Comparison of ENCODE assay signal across 8 cellular contexts in genomic region chr3:157104928-157105652, GRCh38. TPM values are rescaled to one million over a fixed set of nuclear protein-coding genes. Genes with fewer than 3 reads are reported as not detected.
DNase-seq lines count a peak whose midpoint lies in the region; ATAC-seq, FAIRE-seq and TF ChIP-seq lines count a peak whose summit lies in the region.

No MANE protein-coding gene starts in this region.

- DNase-seq in CD4-positive, alpha-beta T cell = no peak
- DNase-seq in GM19239 (ENCODE audit: insufficient read length, low spot score) (peak; percentile 44), RWPE1 (ENCODE audit: low spot score) (no peak), erythroblast (lab: John Stamatoyannopoulos, UW) (no peak), lower leg skin (ENCODE audit: low spot score in 2 of 2) (no peak), cerebellar cortex (ENCODE audit: low spot score) (no peak)
- DNase-seq in activated naive CD8-positive, alpha-beta T cell treated with anti-CD3 and anti-CD28 coated beads, Interleukin-2, amount 50 U/mL, for 24 hours = no peak

- no peak for TF ChIP-seq POLR2A in erythroblast (IDR thresholded peaks at IDR 0.05; ENCODE audit: low read length)
- TF ChIP-seq POLR2A in lower leg skin (IDR thresholded peaks at IDR 0.05) = no peak

- POLR2A ChIA-PET in CD4-positive, alpha-beta T cell (lab: Charles Lee) = interaction anchor here (0.6 to 3.3 kb wide), 4 partner anchors 13 to 28 kb away, joined by 3 to 19 read pairs (median 4); no protein-coding TSS in a partner anchor
- POLR2A ChIA-PET in RWPE1 (lab: Yijun Ruan, JAX; ENCODE audit: low non-redundant PET) = no interaction called here

- no peak for FAIRE-seq in GM19239 (lab: Jason Lieb, UNC)

- 71 to 76% methylated on average over 7 of the region's 7 CpGs for WGBS in lower leg skin, 2 donors

- H3K9me3 ChIP-seq in CD4-positive, alpha-beta T cell (ENCODE audit: control insufficient read depth, low read length) = no peaks in the 10 kb centered on the region

- H3K4me3 Mint-ChIP-seq in CD4-positive, alpha-beta T cell = no peak overlapping the region
- no peak overlapping the region for H3K4me3 Mint-ChIP-seq in activated naive CD8-positive, alpha-beta T cell treated with anti-CD3 and anti-CD28 coated beads, Interleukin-2, amount 50 U/mL, for 24 hours

- peaks cover 26% of the 10 kb centered on the region for H3K4me1 Mint-ChIP-seq in CD4-positive, alpha-beta T cell (ENCODE audit: low read depth)
- peaks cover 12% of the 10 kb centered on the region for H3K4me1 Mint-ChIP-seq in activated naive CD8-positive, alpha-beta T cell treated with anti-CD3 and anti-CD28 coated beads, Interleukin-2, amount 50 U/mL, for 24 hours

- H3K27me3 ChIP-seq in CD4-positive, alpha-beta T cell (ENCODE audit: control insufficient read depth, insufficient read depth, low read length) = no peaks in the 10 kb centered on the region

- no peak overlapping the region for H3K27ac ChIP-seq in CD4-positive, alpha-beta T cell (ENCODE audit: low read depth, low read length)
- peak overlapping the region; percentile 72 for H3K27ac ChIP-seq in RWPE1

- no peaks in the 10 kb centered on the region for H3K9me3 Mint-ChIP-seq in CD4-positive, alpha-beta T cell
- no peaks in the 10 kb centered on the region for H3K9me3 Mint-ChIP-seq in activated naive CD8-positive, alpha-beta T cell treated with anti-CD3 and anti-CD28 coated beads, Interleukin-2, amount 50 U/mL, for 24 hours

- no peak for TF ChIP-seq CTCF in CD4-positive, alpha-beta T cell (IDR thresholded peaks at IDR 0.05)
- no peak for TF ChIP-seq CTCF in RWPE1 (conservative IDR thresholded peaks at IDR 0.05; ENCODE audit: low read depth)
- TF ChIP-seq CTCF in lower leg skin (IDR thresholded peaks at IDR 0.05) = no peak

- H3K27me3 Mint-ChIP-seq in CD4-positive, alpha-beta T cell = no peaks in the 10 kb centered on the region
- no peaks in the 10 kb centered on the region for H3K27me3 Mint-ChIP-seq in activated naive CD8-positive, alpha-beta T cell treated with anti-CD3 and anti-CD28 coated beads, Interleukin-2, amount 50 U/mL, for 24 hours

- peak overlapping the region; percentile 60 for H3K27ac Mint-ChIP-seq in CD4-positive, alpha-beta T cell
- H3K27ac Mint-ChIP-seq in activated naive CD8-positive, alpha-beta T cell treated with anti-CD3 and anti-CD28 coated beads, Interleukin-2, amount 50 U/mL, for 24 hours = no peak overlapping the region

- CTCF ChIA-PET in CD4-positive, alpha-beta T cell (lab: Charles Lee) = no interaction called here
- CTCF ChIA-PET in RWPE1 (lab: Yijun Ruan, JAX) = interaction anchor here (0.7 to 0.9 kb wide), 3 partner anchors 10 to 427 kb away, joined by 3 read pairs; no protein-coding TSS in a partner anchor

- intact Hi-C loops in CD4-positive, alpha-beta T cell (cut with DNase I, micrococcal nuclease) = no loop called here
- intact Hi-C loops in lower leg skin (cut with DNase I; ENCODE audit: low total_unique reads) = no loop called here

- no peak overlapping the region for H3K4me3 ChIP-seq in lower leg skin (ENCODE audit: low read depth, poor library complexity, severe bottlenecking)

- no peaks in the 10 kb centered on the region for H3K36me3 Mint-ChIP-seq in CD4-positive, alpha-beta T cell (ENCODE audit: low read depth)
- no peaks in the 10 kb centered on the region for H3K36me3 Mint-ChIP-seq in activated naive CD8-positive, alpha-beta T cell treated with anti-CD3 and anti-CD28 coated beads, Interleukin-2, amount 50 U/mL, for 24 hours (ENCODE audit: low read depth)

- ATAC-seq in CD4-positive, alpha-beta T cell (ENCODE audit: poor library complexity) = peak; percentile 60
- ATAC-seq in HG03108 (IDR thresholded peaks at IDR 0.05; ENCODE audit: unreplicated experiment) = peak; percentile 41
- no peak for ATAC-seq in activated naive CD8-positive, alpha-beta T cell treated with anti-CD3 and anti-CD28 coated beads, Interleukin-2, amount 50 U/mL, for 24 hours

RNA-seq across cellular contexts. Expression of gene CCNL1, which starts 54.9 kb away (rescaled TPM):
- total RNA-seq in CD4-positive, alpha-beta T cell = 1,000 to 10,000 TPM; 1,350 to 1,388 TPM
- total RNA-seq in lower leg skin = 100 to 1,000 TPM; 113 to 308 (median 155) TPM

Comparison
In these comparisons a context has a peak if more than half of its experiments do, and no peak if none do; other contexts are left out.
1. RNA of gene CCNL1, which starts 54.9 kb away (total RNA-seq): 1,350 to 1,388 TPM in CD4-positive, alpha-beta T cell; 113 to 308 TPM in lower leg skin; every median in the first group is over 4 times any median in the second.